ENCODE assay signal across 19 cellular contexts in the genomic region with DNA sequence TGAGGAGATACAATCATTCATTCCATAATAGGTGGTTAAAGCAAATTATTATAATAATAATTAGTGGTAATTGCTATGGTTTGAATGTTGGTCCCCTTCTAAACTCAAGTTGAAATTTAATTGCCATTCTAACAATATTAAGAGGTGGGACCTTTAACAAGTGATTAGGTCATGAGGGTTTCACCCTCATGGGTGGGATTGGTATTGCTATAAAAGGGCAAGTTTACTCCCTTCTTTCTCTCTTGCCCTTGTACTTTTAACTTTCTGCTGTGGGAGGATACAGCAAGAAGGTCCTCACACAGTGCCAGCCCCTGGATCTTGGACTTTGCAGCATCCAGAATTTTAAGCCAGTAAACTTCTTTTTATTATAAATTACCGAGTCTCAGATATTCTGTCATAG.
DNase-seq lines count a peak whose midpoint lies in the region; ATAC-seq and TF ChIP-seq lines count a peak whose summit lies in the region.
"Had no signal": no experiment of that assay in that cellular context is flagged by ENCODE, and none has a peak within 500 bp of the region (broad histone marks: within the 10 kb centered on the region; RNA-seq: fewer than 3 reads in every experiment).

No MANE protein-coding gene starts in this region.

- ATAC-seq in DND-41 (ENCODE audit: insufficient read depth, low read depth) (peak; percentile 76), GM21423 (IDR thresholded peaks at IDR 0.05; ENCODE audit: unreplicated experiment) (peak; percentile 38)
- ATAC-seq: HCT116, upper lobe of right lung had no signal

- no peaks in the 10 kb centered on the region for H3K79me2 ChIP-seq in DND-41 (ENCODE audit: insufficient read depth, low read length)
- no peaks in the 10 kb centered on the region for H3K79me2 ChIP-seq in MM.1S (ENCODE audit: low read length)

- H3K36me3 ChIP-seq in DND-41 (ENCODE audit: insufficient read depth, low read length) (no peaks in the 10 kb centered on the region), MM.1S (replicated peaks; ENCODE audit: insufficient read depth, low read length) (no peaks in the 10 kb centered on the region)
- H3K36me3 ChIP-seq in effector memory CD4-positive, alpha-beta T cell (ENCODE audit: control insufficient read depth, insufficient read depth, low read length) = no peaks in the 10 kb centered on the region
- H3K36me3 ChIP-seq: upper lobe of right lung had no signal

- H3K4me3 ChIP-seq in DND-41 (ENCODE audit: low read depth in 1 of 2, low read length in 2 of 2) (peak overlapping the region in 1 of 2 experiments; percentile 36; a peak in 1 of 4 replicates), MM.1S (ENCODE audit: low read length) (no peak overlapping the region)
- no peak overlapping the region for H3K4me3 ChIP-seq in effector memory CD4-positive, alpha-beta T cell (ENCODE audit: insufficient read depth, low read depth, low read length, poor library complexity, severe bottlenecking)
- H3K4me3 ChIP-seq: lung, SK-N-MC, upper lobe of right lung had no signal

- peak; percentile 23 for DNase-seq in DND-41
- no peak for DNase-seq in MM.1S
- DNase-seq in effector memory CD4-positive, alpha-beta T cell = no peak
- DNase-seq in SW480 (ENCODE audit: low spot score) = no peak
- no peak for DNase-seq in NCI-H524 (lab: John Stamatoyannopoulos, UW)
- DNase-seq in NCI-H2081 treated with DMSO at 0.1 percent for 48 hours (lab: John Stamatoyannopoulos, UW) = no peak
- DNase-seq: amniotic stem cell; COR-L47; erythroblast; NCI-H2029 treated with DMSO at 0.1 percent for 48 hours; NCI-H446 treated with DMSO at 0.1 percent for 48 hours; occipital lobe; retina; stimulated activated CD4-positive, alpha-beta T cell treated with anti-CD3 and anti-CD28 coated beads, Interleukin-4, amount 100 ng/mL, for 4 hours; upper lobe of right lung had no signal

- H3K9ac ChIP-seq in DND-41 (ENCODE audit: low read depth, low read length) = peak overlapping the region; percentile 59
- H3K9ac ChIP-seq in MM.1S (ENCODE audit: low read length) = no peak overlapping the region

- H3F3A ChIP-seq in MM.1S (ENCODE audit: insufficient read depth, low read length) = no peaks in the 10 kb centered on the region

- H3K9me3 ChIP-seq in DND-41 (ENCODE audit: insufficient read depth, low read length, severe bottlenecking) = peaks cover 8% of the 10 kb centered on the region
- H3K9me3 ChIP-seq in MM.1S (replicated peaks; ENCODE audit: insufficient read depth, low read length) = no peaks in the 10 kb centered on the region
- H3K9me3 ChIP-seq in effector memory CD4-positive, alpha-beta T cell (ENCODE audit: control insufficient read depth, low read length) = no peaks in the 10 kb centered on the region
- H3K9me3 ChIP-seq: upper lobe of right lung had no signal

- H3K4me1 ChIP-seq in DND-41 (ENCODE audit: insufficient read depth, low read length) = peaks cover 46% of the 10 kb centered on the region
- peaks cover 17% of the 10 kb centered on the region for H3K4me1 ChIP-seq in MM.1S (ENCODE audit: low read length)
- peaks cover 11% of the 10 kb centered on the region for H3K4me1 ChIP-seq in effector memory CD4-positive, alpha-beta T cell (ENCODE audit: control insufficient read depth, insufficient read depth, low read length, poor library complexity, severe bottlenecking)
- H3K4me1 ChIP-seq: upper lobe of right lung had no signal

- no peaks in the 10 kb centered on the region for H3K27me3 ChIP-seq in DND-41 (ENCODE audit: insufficient read depth, low read length, poor library complexity)
- H3K27me3 ChIP-seq in MM.1S (replicated peaks; ENCODE audit: insufficient read depth, low read length) = no peaks in the 10 kb centered on the region
- no peaks in the 10 kb centered on the region for H3K27me3 ChIP-seq in effector memory CD4-positive, alpha-beta T cell (replicated peaks; ENCODE audit: control insufficient read depth, insufficient read depth, low read length, poor library complexity, severe bottlenecking)
- H3K27me3 ChIP-seq: upper lobe of right lung had no signal

- H4K20me1 ChIP-seq in DND-41 (ENCODE audit: insufficient read depth, low read length) = no peaks in the 10 kb centered on the region
- no peaks in the 10 kb centered on the region for H4K20me1 ChIP-seq in MM.1S (ENCODE audit: insufficient read depth, low read length)

- H3K4me2 ChIP-seq in DND-41 (ENCODE audit: insufficient read depth, low read length) = peak overlapping the region; percentile 52
- peak overlapping the region; percentile 16; the same call in 1 of the 2 replicates for H3K4me2 ChIP-seq in MM.1S (ENCODE audit: low read depth, low read length)

- H3K27ac ChIP-seq in DND-41 (ENCODE audit: low read length) (peak overlapping the region; percentile 95), MM.1S (ENCODE audit: low read length) (peak overlapping the region; percentile 23; the same call in 1 of the 2 replicates)
- H3K27ac ChIP-seq in effector memory CD4-positive, alpha-beta T cell (ENCODE audit: insufficient read depth, low read length, poor library complexity, severe bottlenecking) = peak overlapping the region; percentile 35
- H3K27ac ChIP-seq: SK-N-MC, upper lobe of right lung had no signal

- no peaks in the 10 kb centered on the region for H3K9me2 ChIP-seq in MM.1S (replicated peaks; ENCODE audit: insufficient read depth, low read length)

- TF ChIP-seq CTCF in DND-41 (IDR thresholded peaks at IDR 0.05; ENCODE audit: borderline replicate concordance, extremely low read depth, low read length, poor library complexity, severe bottlenecking) (peak; percentile 19), MM.1S (IDR thresholded peaks at IDR 0.05; ENCODE audit: low read length) (no peak)

- peak overlapping the region; percentile 65 for H2AFZ ChIP-seq in DND-41 (ENCODE audit: low read depth, low read length)
- 0 out of 2 replicates have a peak overlapping the region, but pooled peaks have one; percentile 25 for H2AFZ ChIP-seq in MM.1S (ENCODE audit: low read length)

Comparison
In these comparisons a context has a peak if more than half of its experiments do, and no peak if none do; other contexts are left out.
1. H3K27ac ChIP-seq: peak in every context shown above with its lines; median percentile 95 in DND-41; 35 in effector memory CD4-positive, alpha-beta T cell; 23 in MM.1S.